In genomic region chr2:26492749-26493515, GRCh38 we compare ENCODE assay signal across 1 cellular context.
TF ChIP-seq lines count a peak whose summit lies in the region.

No MANE protein-coding gene starts in this region.

TF ChIP-seq in H1, 55 proteins besides CTCF, POLR2A, EP300 and RAD21 (continued from another document):
- TF ChIP-seq MAFK (IDR thresholded peaks at IDR 0.05; ENCODE audit: low read depth, low read length) (no peak), JUN (IDR thresholded peaks at IDR 0.05; ENCODE audit: low read depth, low read length) (no peak), ASH2L (IDR thresholded peaks at IDR 0.05; ENCODE audit: low read length) (no peak), SP4 (IDR thresholded peaks at IDR 0.05; ENCODE audit: low read length) (no peak), RFX5 (IDR thresholded peaks at IDR 0.05; ENCODE audit: borderline replicate concordance, low read depth, low read length) (no peak), SIX5 (IDR thresholded peaks at IDR 0.05; ENCODE audit: low read depth, low read length) (no peak), CHD1 (IDR thresholded peaks at IDR 0.05; ENCODE audit: low read depth, low read length) (no peak), GABPA (IDR thresholded peaks at IDR 0.05; ENCODE audit: borderline replicate concordance, insufficient read depth, low read length) (no peak), KDM1A (IDR thresholded peaks at IDR 0.05; ENCODE audit: borderline replicate concordance, low read length) (no peak)
